8 cellular contexts compared by ENCODE assay signal in the genomic region with DNA sequence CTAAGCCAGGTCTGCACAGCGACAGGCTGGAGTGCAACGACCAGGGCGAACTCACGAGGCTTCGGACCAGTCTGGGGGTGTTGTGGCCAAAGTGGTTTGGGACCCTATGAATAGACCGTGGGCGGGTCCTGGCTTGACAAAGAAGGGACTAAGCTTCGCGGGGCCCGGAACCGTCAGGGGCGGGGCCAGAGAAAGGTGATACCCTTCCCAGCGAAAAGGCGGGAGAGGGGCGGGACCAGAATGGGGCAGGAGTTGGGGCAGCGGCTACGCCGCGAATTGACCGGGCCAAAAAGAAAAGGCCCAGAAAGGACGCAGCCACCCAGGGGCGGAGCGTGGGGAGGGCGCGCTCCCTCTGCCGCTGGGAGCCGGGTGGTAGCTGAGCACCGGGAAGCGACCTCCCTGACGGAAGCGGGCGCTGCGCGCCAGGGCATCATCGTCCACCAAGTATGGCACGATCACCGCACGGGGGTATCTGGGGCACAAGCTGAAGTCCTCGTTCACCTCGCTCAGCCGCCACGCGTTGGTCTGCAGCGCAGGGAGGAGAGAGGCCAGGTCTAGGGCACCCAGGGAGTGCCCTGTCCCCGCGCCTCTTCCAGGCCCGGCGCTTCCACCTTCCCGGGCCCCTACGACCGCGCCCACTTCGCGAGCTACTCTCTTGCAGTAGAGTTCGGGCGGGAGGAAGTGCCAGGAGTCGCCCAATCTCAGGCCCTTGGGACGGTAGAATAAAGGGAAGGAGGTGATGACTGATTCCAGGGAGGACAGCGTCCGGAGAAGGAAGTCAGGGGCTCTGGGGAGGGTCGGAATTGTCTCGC. TPM values are rescaled to one million over a fixed set of nuclear protein-coding genes. Genes with fewer than 3 reads are reported as not detected.
DNase-seq lines count a peak whose midpoint lies in the region; ATAC-seq and TF ChIP-seq lines count a peak whose summit lies in the region.

No MANE protein-coding gene starts in this region.

- BruUV-seq in OCI-LY7 (replicated peaks; lab: Mats Ljungman, UMichigan), result no TSS peak

- no peaks in the 10 kb centered on the region for H3K27me3 ChIP-seq in gastroesophageal sphincter
- peaks cover 24% of the 10 kb centered on the region for H3K27me3 ChIP-seq in neural cell (ENCODE audit: insufficient read depth, low read depth, low read length)

- intact Hi-C loops in OCI-LY7 (cut with micrococcal nuclease; ENCODE audit: unreplicated experiment), result no loop called here

- no peak overlapping the region for H3K27ac ChIP-seq in OCI-LY7 (ENCODE audit: low read depth, low read length, poor library complexity, severe bottlenecking)
- H3K27ac ChIP-seq in gastroesophageal sphincter, result peak overlapping the region; percentile 0 to 89 (median 84)
- no peak overlapping the region for H3K27ac ChIP-seq in neural cell (ENCODE audit: low read length)

- peak overlapping the region; percentile 59 for H3K4me3 ChIP-seq in OCI-LY7 (ENCODE audit: low read depth, low read length, poor library complexity, severe bottlenecking)
- H3K4me3 ChIP-seq in gastroesophageal sphincter, result peak overlapping the region; percentile 40 to 70
- peak overlapping the region; percentile 60 for H3K4me3 ChIP-seq in neural cell (ENCODE audit: low read length)

- peak overlapping the region; percentile 86 for H2AFZ ChIP-seq in OCI-LY7 (ENCODE audit: low read length)
- no peak overlapping the region for H2AFZ ChIP-seq in neural cell (ENCODE audit: low read depth, low read length)

- no peak for TF ChIP-seq RAD21 in neural cell (conservative IDR thresholded peaks at IDR 0.05)

- H3K79me2 ChIP-seq in OCI-LY7 (ENCODE audit: insufficient read depth, low read depth, low read length), result no peaks in the 10 kb centered on the region
- H3K79me2 ChIP-seq in neural cell (replicated peaks; ENCODE audit: insufficient read depth, low read length), result no peaks in the 10 kb centered on the region

- peak in 1 of 2 donors; percentile 31 for TF ChIP-seq POLR2A in gastroesophageal sphincter (IDR thresholded peaks at IDR 0.05)

- H3K4me1 ChIP-seq in OCI-LY7 (ENCODE audit: insufficient read depth, low read length, poor library complexity, severe bottlenecking) (peaks cover 36% of the 10 kb centered on the region), gastroesophageal sphincter (peaks cover 0 to 39% (median 12%) of the 10 kb centered on the region in 3 donors)

- H3K9me2 ChIP-seq in OCI-LY7 (ENCODE audit: insufficient read depth, low read length) (no peaks in the 10 kb centered on the region), neural cell (ENCODE audit: insufficient read depth, low read length) (no peaks in the 10 kb centered on the region)

- TF ChIP-seq CTCF in OCI-LY7 (conservative IDR thresholded peaks at IDR 0.05; ENCODE audit: low read length) (peak; percentile 52; the same call in 1 of the 2 replicates), gastroesophageal sphincter (IDR thresholded peaks at IDR 0.05) (peak in 2 of 4 experiments; percentile 15 to 53), neural cell (IDR thresholded peaks at IDR 0.05; ENCODE audit: poor library complexity, severe bottlenecking) (peak; percentile 43)

- CTCF ChIA-PET in OCI-LY7 (lab: Charles Lee; ENCODE audit: unreplicated experiment), result interaction anchor here (0.6 to 1.2 kb wide), 2 partner anchors 9 to 39 kb away, joined by 3 to 6 read pairs; no protein-coding TSS in a partner anchor

- H3K9ac ChIP-seq in neural cell (ENCODE audit: low read length), result peak overlapping the region; percentile 14

- H3F3A ChIP-seq in neural cell (ENCODE audit: insufficient read depth, low read length, poor library complexity, severe bottlenecking), result no peaks in the 10 kb centered on the region

- 0 to 1% methylated on average over 8 to 22 of the region's 62 CpGs for WGBS in gastroesophageal sphincter (ENCODE audit: low coverage in 1 of 2), 2 donors

- peak; percentile 95 for DNase-seq in DMS79 (lab: John Stamatoyannopoulos, UW)
- peak; percentile 54 for DNase-seq in HS-27A (ENCODE audit: low read depth)
- peak; percentile 41 for DNase-seq in OCI-LY7 (ENCODE audit: low spot score)
- DNase-seq in activated naive CD4-positive, alpha-beta T cell treated with Interleukin-2 at 50 U/mL for 16 hours, result peak; percentile 56
- DNase-seq in NAMALWA (ENCODE audit: low spot score), result no peak

- H3K9me3 ChIP-seq in OCI-LY7 (ENCODE audit: low read length) (no peaks in the 10 kb centered on the region), gastroesophageal sphincter (no peaks in the 10 kb centered on the region), neural cell (ENCODE audit: low read length) (no peaks in the 10 kb centered on the region)

- POLR2A ChIA-PET in OCI-LY7 (lab: Charles Lee), result interaction anchor here (0.9 to 2.0 kb wide), 3 partner anchors 11 to 16 kb away, joined by 4 to 7 read pairs (median 5); partner anchors contain the start of gene LCK

- ATAC-seq in gastroesophageal sphincter (peak; percentile 90), HG03139 (IDR thresholded peaks at IDR 0.05; ENCODE audit: unreplicated experiment) (no peak)

- H3K36me3 ChIP-seq in OCI-LY7 (ENCODE audit: insufficient read depth, low read length) (peaks cover 4% of the 10 kb centered on the region; the same call in 1 of the 2 replicates), gastroesophageal sphincter (peaks cover 0 to 3% of the 10 kb centered on the region in 2 donors), neural cell (ENCODE audit: insufficient read depth, low read length) (no peaks in the 10 kb centered on the region)

- H4K20me1 ChIP-seq in OCI-LY7 (ENCODE audit: insufficient read depth, low read length) (no peaks in the 10 kb centered on the region), neural cell (ENCODE audit: insufficient read depth) (no peaks in the 10 kb centered on the region)

- H3K4me2 ChIP-seq in OCI-LY7 (ENCODE audit: low read length), result peak overlapping the region; percentile 74
- no peak overlapping the region for H3K4me2 ChIP-seq in neural cell (ENCODE audit: low read length)

- TF ChIP-seq EP300 in gastroesophageal sphincter (IDR thresholded peaks at IDR 0.05) (no peak), neural cell (conservative IDR thresholded peaks at IDR 0.05; ENCODE audit: poor library complexity, severe bottlenecking) (no peak)

TF ChIP-seq in neural cell, 6 proteins besides CTCF, POLR2A, EP300 and RAD21:
- TF ChIP-seq TAF1 (IDR thresholded peaks at IDR 0.05; ENCODE audit: low read depth) (no peak), SMC3 (conservative IDR thresholded peaks at IDR 0.05; ENCODE audit: poor library complexity) (no peak), MXI1 (conservative IDR thresholded peaks at IDR 0.05; ENCODE audit: poor library complexity, severe bottlenecking) (no peak), EZH2 (IDR thresholded peaks at IDR 0.05; ENCODE audit: borderline replicate concordance, insufficient read depth, low read length, poor library complexity, severe bottlenecking) (no peak), POLR2AphosphoS5 (IDR thresholded peaks at IDR 0.05) (no peak)
- TF ChIP-seq, protein P1, sequence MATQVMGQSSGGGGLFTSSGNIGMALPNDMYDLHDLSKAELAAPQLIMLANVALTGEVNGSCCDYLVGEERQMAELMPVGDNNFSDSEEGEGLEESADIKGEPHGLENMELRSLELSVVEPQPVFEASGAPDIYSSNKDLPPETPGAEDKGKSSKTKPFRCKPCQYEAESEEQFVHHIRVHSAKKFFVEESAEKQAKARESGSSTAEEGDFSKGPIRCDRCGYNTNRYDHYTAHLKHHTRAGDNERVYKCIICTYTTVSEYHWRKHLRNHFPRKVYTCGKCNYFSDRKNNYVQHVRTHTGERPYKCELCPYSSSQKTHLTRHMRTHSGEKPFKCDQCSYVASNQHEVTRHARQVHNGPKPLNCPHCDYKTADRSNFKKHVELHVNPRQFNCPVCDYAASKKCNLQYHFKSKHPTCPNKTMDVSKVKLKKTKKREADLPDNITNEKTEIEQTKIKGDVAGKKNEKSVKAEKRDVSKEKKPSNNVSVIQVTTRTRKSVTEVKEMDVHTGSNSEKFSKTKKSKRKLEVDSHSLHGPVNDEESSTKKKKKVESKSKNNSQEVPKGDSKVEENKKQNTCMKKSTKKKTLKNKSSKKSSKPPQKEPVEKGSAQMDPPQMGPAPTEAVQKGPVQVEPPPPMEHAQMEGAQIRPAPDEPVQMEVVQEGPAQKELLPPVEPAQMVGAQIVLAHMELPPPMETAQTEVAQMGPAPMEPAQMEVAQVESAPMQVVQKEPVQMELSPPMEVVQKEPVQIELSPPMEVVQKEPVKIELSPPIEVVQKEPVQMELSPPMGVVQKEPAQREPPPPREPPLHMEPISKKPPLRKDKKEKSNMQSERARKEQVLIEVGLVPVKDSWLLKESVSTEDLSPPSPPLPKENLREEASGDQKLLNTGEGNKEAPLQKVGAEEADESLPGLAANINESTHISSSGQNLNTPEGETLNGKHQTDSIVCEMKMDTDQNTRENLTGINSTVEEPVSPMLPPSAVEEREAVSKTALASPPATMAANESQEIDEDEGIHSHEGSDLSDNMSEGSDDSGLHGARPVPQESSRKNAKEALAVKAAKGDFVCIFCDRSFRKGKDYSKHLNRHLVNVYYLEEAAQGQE (IDR thresholded peaks at IDR 0.05; ENCODE audit: borderline replicate concordance), result no peak
TF ChIP-seq in neural cell: peak in this region for 0.

RNA-seq across cellular contexts. Expression of gene FAM167B, which starts 6.7 kb away (rescaled TPM):
- 1.1 and 1.6 TPM in 2 replicates for total RNA-seq in OCI-LY7 (2014; rRNA removed; shearing (Covaris generic))
- total RNA-seq in OCI-LY7 (2022) (1.8 and 3.1 TPM in 2 replicates), gastroesophageal sphincter (1 to 10 TPM in 3 of 4 donors, under 1 TPM in 1; 0.40 to 4.4 (median 2.2) TPM)
- not detected in 2 replicates for polyA plus RNA-seq in neural cell
- polyA minus RNA-seq in neural cell, result not detected in 2 replicates

RNA-seq across cellular contexts. Expression of gene LCK, which starts 10.7 kb away (rescaled TPM):
- total RNA-seq in OCI-LY7 (2014; rRNA removed; shearing (Covaris generic)), result 217 and 218 TPM in 2 replicates
- total RNA-seq in OCI-LY7 (2022), result 135 and 146 TPM in 2 replicates
- total RNA-seq in gastroesophageal sphincter, result 1 to 10 TPM in 2 of 4 donors, under 1 TPM in 2; 0.47 to 3.5 (median 1.2) TPM
- not detected in 2 replicates for polyA plus RNA-seq in neural cell
- not detected in 2 replicates for polyA minus RNA-seq in neural cell

RNA-seq across cellular contexts. Expression of gene EIF3I, which starts 18.1 kb away (rescaled TPM):
- total RNA-seq in OCI-LY7 (2014; rRNA removed; shearing (Covaris generic)), result 144 and 182 TPM in 2 replicates
- total RNA-seq in OCI-LY7 (2022) (193 and 207 TPM in 2 replicates), gastroesophageal sphincter (100 to 1,000 TPM; 123 to 224 (median 171) TPM)
- polyA plus RNA-seq in neural cell, result 158 and 174 TPM in 2 replicates
- polyA minus RNA-seq in neural cell, result 102 and 103 TPM in 2 replicates

RNA-seq across cellular contexts. Expression of gene TMEM234, which starts 18.2 kb away (rescaled TPM):
- 14.9 and 17.1 TPM in 2 replicates for total RNA-seq in OCI-LY7 (2014; rRNA removed; shearing (Covaris generic))
- total RNA-seq in OCI-LY7 (2022) (17.5 and 24.5 TPM in 2 replicates), gastroesophageal sphincter (10 to 100 TPM in 2 of 4 donors, 1 to 10 TPM in 2; 3.5 to 17.9 (median 9.9) TPM)
- polyA plus RNA-seq in neural cell, result 24.4 and 30.2 TPM in 2 replicates
- polyA minus RNA-seq in neural cell, result 22.0 and 28.5 TPM in 2 replicates

RNA-seq across cellular contexts. Expression of gene DCDC2B, which starts 31.5 kb away (rescaled TPM):
- 0.06 and 0.15 TPM in 2 replicates for total RNA-seq in OCI-LY7 (2014; rRNA removed; shearing (Covaris generic))
- total RNA-seq in OCI-LY7 (2022) (0.26 and 0.29 TPM in 2 replicates), gastroesophageal sphincter (not detected)
- polyA plus RNA-seq in neural cell, result not detected in 2 replicates
- not detected in 2 replicates for polyA minus RNA-seq in neural cell

Comparison
In these comparisons a context has a peak if more than half of its experiments do, and no peak if none do; other contexts are left out.
1. H3K27ac ChIP-seq: peak in gastroesophageal sphincter (4 of 4); none in OCI-LY7 (single experiment) and neural cell (single experiment).
2. RNA of gene LCK, which starts 10.7 kb away (total RNA-seq): 135 to 218 TPM in OCI-LY7; 0.47 to 3.5 TPM in gastroesophageal sphincter; every median in the first group is over 10 times any median in the second.
3. Peak in every context shown above with its lines, with median percentiles within 50 percentile points of each other: H3K4me3 ChIP-seq.